Comparison of ENCODE assay signal across 13 cellular contexts in the genomic region with DNA sequence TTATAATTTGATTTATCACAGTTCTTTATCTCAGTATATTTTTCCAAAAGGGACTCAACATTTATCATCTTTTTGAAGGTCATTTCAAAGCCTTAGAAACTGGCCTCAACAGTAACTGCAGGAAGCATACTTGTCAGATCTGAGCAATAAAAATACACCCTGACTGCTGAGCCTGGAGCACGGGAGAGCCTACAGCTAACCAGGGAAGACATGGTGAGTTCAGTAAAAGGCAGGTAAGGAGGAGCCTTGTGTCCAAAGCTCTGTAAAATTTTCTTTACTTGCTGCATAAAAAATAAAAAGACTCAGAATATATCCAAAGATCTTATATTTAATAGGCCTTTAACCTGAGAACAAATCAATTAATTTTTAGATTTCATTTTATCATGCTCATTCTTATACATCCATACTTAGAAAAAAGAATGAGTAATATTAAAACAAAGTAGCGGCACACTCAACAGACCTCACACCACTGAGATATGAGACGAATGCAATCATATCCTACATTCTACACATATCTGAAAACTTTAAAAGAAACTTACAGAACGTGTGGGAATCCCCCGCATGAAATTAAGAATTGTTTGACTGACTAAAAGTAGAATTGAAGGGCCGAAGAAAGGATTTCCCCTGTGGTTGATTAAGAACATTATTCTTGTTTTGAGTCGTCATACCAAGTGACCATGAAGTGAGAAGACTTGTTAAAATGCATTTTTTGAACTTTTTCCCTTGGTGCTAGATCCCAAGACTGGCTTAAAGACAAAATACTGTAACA.
DNase-seq lines count a peak whose midpoint lies in the region; ATAC-seq and TF ChIP-seq lines count a peak whose summit lies in the region.
"Had no signal": no experiment of that assay in that cellular context is flagged by ENCODE, and none has a peak within 500 bp of the region (broad histone marks: within the 10 kb centered on the region; RNA-seq: fewer than 3 reads in every experiment).

No MANE protein-coding gene starts in this region.

- CTCF ChIA-PET in CD4-positive, alpha-beta memory T cell (lab: Charles Lee; ENCODE audit: partially characterized antibody), result interaction anchor here (2.2 kb wide), 1 partner anchor 134 kb away, joined by 9 read pairs; no protein-coding TSS in a partner anchor

- TF ChIP-seq CTCF in sigmoid colon (IDR thresholded peaks at IDR 0.05), result no peak

- DNase-seq in CD4-positive, alpha-beta memory T cell, result peak in 1 of 5 donors; percentile 42
- DNase-seq in SK-N-MC (ENCODE audit: low read depth, low spot score), result no peak
- no peak for DNase-seq in sigmoid colon
- DNase-seq in NCI-H345 (lab: John Stamatoyannopoulos, UW), result no peak
- no peak for DNase-seq in SIG-M5 treated with dmso at 0.1 percent for 504 hours (lab: John Stamatoyannopoulos, UW; ENCODE audit: unreplicated experiment)
- DNase-seq in SHP77 treated with DMSO at 0.1 percent for 48 hours (lab: John Stamatoyannopoulos, UW), result no peak
- DNase-seq: brain microvascular endothelial cell, NCI-H2107, T-helper 9 cell had no signal

- peak overlapping the region; percentile 1 for H3K27ac ChIP-seq in CD4-positive, alpha-beta memory T cell (ENCODE audit: low read depth, low read length)
- H3K27ac ChIP-seq in SK-N-MC (peak overlapping the region; percentile 79), sigmoid colon (no peak overlapping the region)
- H3K27ac ChIP-seq: brain microvascular endothelial cell, C4-2B, neural progenitor cell had no signal

- POLR2A ChIA-PET in CD4-positive, alpha-beta memory T cell (lab: Charles Lee; ENCODE audit: partially characterized antibody), result interaction anchor here (0.5 kb wide), 1 partner anchor 100 kb away, joined by 3 read pairs; no protein-coding TSS in a partner anchor

- H3K27ac Mint-ChIP-seq in CD4-positive, alpha-beta memory T cell, result peak overlapping the region; percentile 52 to 92 (median 85)
- H3K27ac Mint-ChIP-seq: neural progenitor cell had no signal

- intact Hi-C loops in CD4-positive, alpha-beta memory T cell (cut with micrococcal nuclease), result no loop called here
- intact Hi-C loops in sigmoid colon (cut with DNase I), result no loop called here

- no peak for TF ChIP-seq EP300 in sigmoid colon (IDR thresholded peaks at IDR 0.05)

- TF ChIP-seq POLR2A in sigmoid colon (IDR thresholded peaks at IDR 0.05), result no peak

- no peaks in the 10 kb centered on the region for H3K36me3 ChIP-seq in CD4-positive, alpha-beta memory T cell (ENCODE audit: insufficient read depth, low read length)
- H3K36me3 ChIP-seq in SK-N-MC (ENCODE audit: insufficient read depth, low read length) (peaks cover 4% of the 10 kb centered on the region; the same call in 1 of the 2 replicates), sigmoid colon (no peaks in the 10 kb centered on the region)
- H3K36me3 ChIP-seq: brain microvascular endothelial cell, neural progenitor cell had no signal

- H3K27me3 ChIP-seq in CD4-positive, alpha-beta memory T cell (ENCODE audit: insufficient read depth, low read length), result no peaks in the 10 kb centered on the region
- H3K27me3 ChIP-seq in sigmoid colon, result no peaks in the 10 kb centered on the region
- H3K27me3 ChIP-seq: brain microvascular endothelial cell, neural progenitor cell had no signal

- H3K4me1 Mint-ChIP-seq in CD4-positive, alpha-beta memory T cell, result peaks cover 73 to 95% (median 84%) of the 10 kb centered on the region in 4 donors

- ATAC-seq in GM18907 (IDR thresholded peaks at IDR 0.05; ENCODE audit: unreplicated experiment) (peak; percentile 75), HG02798 (IDR thresholded peaks at IDR 0.05; ENCODE audit: poor library complexity, unreplicated experiment) (peak; percentile 75)

- no peaks in the 10 kb centered on the region for H3K9me3 Mint-ChIP-seq in CD4-positive, alpha-beta memory T cell
- H3K9me3 Mint-ChIP-seq: neural progenitor cell had no signal

- peaks cover 94% of the 10 kb centered on the region for H3K4me1 ChIP-seq in CD4-positive, alpha-beta memory T cell (ENCODE audit: insufficient read depth, low read length)
- peaks cover 0 to 75% (median 62%) of the 10 kb centered on the region in 4 donors for H3K4me1 ChIP-seq in sigmoid colon
- H3K4me1 ChIP-seq: neural progenitor cell had no signal

- no peaks in the 10 kb centered on the region for H3K27me3 Mint-ChIP-seq in CD4-positive, alpha-beta memory T cell

- H3K4me3 Mint-ChIP-seq in CD4-positive, alpha-beta memory T cell, result peak overlapping the region; percentile 17 to 80 (median 67)
- H3K4me3 Mint-ChIP-seq: neural progenitor cell had no signal

- no peaks in the 10 kb centered on the region for H3K9me3 ChIP-seq in CD4-positive, alpha-beta memory T cell (ENCODE audit: control insufficient read depth in 1 of 2, low read length in 2 of 2)
- H3K9me3 ChIP-seq in SK-N-MC (ENCODE audit: low read depth, low read length) (no peaks in the 10 kb centered on the region), sigmoid colon (no peaks in the 10 kb centered on the region)

- H3K4me3 ChIP-seq in CD4-positive, alpha-beta memory T cell (ENCODE audit: low read length in 2 of 2), result no peak overlapping the region
- H3K4me3 ChIP-seq in SK-N-MC (no peak overlapping the region), sigmoid colon (no peak overlapping the region)
- H3K4me3 ChIP-seq: neural progenitor cell had no signal

- peak overlapping the region; percentile 22 for H3K9ac ChIP-seq in SK-N-MC (ENCODE audit: insufficient read length)
- H3K9ac ChIP-seq: neural progenitor cell had no signal

- 63 to 83% methylated on average over 7 of the region's 7 CpGs for WGBS in sigmoid colon, 2 donors

- peaks cover 0 to 42% of the 10 kb centered on the region in 2 donors for H3K36me3 Mint-ChIP-seq in CD4-positive, alpha-beta memory T cell
- H3K36me3 Mint-ChIP-seq: neural progenitor cell had no signal

Comparison
In these comparisons a context has a peak if more than half of its experiments do, and no peak if none do; other contexts are left out.
1. H3K27ac ChIP-seq: peak in CD4-positive, alpha-beta memory T cell (single experiment) and SK-N-MC (single experiment); none in sigmoid colon (0 of 4).